In the genomic region with DNA sequence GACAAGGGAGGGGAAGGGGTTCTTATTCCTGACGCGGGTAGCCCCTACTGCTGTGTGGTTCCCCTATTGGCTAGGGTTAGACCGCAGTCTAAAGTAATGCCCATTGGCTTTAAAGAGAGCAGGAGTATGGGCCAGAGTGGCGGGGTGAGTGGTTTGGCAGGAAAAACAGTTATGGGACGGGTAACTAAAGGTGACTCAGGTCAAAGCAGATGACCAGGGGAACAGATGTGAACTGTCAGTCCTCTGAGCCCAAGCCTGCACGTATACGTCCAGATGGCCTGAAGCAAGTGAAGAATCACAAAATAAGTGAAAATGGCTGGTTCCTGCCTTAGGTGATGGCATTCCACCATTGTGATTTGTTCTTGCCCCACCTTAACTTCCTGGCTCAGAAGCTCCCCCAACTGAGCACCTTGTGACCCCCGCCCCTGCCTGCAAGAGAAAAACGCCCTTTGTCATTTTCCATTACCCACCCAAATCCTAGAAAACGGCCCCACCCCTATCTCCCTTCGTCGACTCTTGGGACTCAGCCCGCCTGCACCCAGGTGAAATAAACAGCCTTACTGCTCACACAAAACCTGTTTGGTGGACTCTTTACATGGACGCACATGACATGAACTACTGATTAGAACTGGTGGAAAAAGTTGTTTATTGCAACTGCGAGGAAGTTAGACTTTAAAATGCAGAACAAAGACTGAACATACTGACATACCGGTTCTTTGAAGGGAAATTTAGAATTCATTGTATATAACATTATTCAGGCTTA, we compare ENCODE assay signal across 6 cellular contexts. TPM values are rescaled to one million over a fixed set of nuclear protein-coding genes. Genes with fewer than 3 reads are reported as not detected.
DNase-seq lines count a peak whose midpoint lies in the region; ATAC-seq and TF ChIP-seq lines count a peak whose summit lies in the region.

No MANE protein-coding gene starts in this region.

- no peak for ATAC-seq in GM21576 (IDR thresholded peaks at IDR 0.05; ENCODE audit: unreplicated experiment)

- peak overlapping the region; percentile 76 for H3K27ac ChIP-seq in angular gyrus (ENCODE audit: low read depth, low read length)

- H3K4me3 ChIP-seq in LNCaP clone FGC (ENCODE audit: low read depth, low read length) = peak overlapping the region; percentile 61

- TF ChIP-seq CTCF in LNCaP clone FGC (IDR thresholded peaks at IDR 0.05; ENCODE audit: control insufficient read depth, extremely low read depth, insufficient read depth) = no peak

- DNase-seq in LNCaP clone FGC (ENCODE audit: low read depth) = peak; percentile 23
- peak; percentile 21 for DNase-seq in myocyte (ENCODE audit: low read depth)
- no peak for DNase-seq in NK-92 (lab: John Stamatoyannopoulos, UW; ENCODE audit: unreplicated experiment)
- no peak for DNase-seq in NCI-H774 (lab: John Stamatoyannopoulos, UW)

RNA-seq across cellular contexts. Expression of a gene that starts 0.8 kb away (rescaled TPM):
- 12.1 and 20.2 TPM in 2 replicates for total RNA-seq in myocyte
- 14.2 TPM for polyA plus RNA-seq in myocyte (2012)

RNA-seq across cellular contexts. Expression of a gene that starts 21.3 kb away (rescaled TPM):
- total RNA-seq in myocyte = not detected in 2 replicates
- 0.30 TPM for polyA plus RNA-seq in myocyte (2012)

RNA-seq across cellular contexts. Expression of a gene that starts 35.3 kb away (rescaled TPM):
- 0.52 and 1.0 TPM in 2 replicates for total RNA-seq in myocyte
- 1.2 TPM for polyA plus RNA-seq in myocyte (2012)

RNA-seq across cellular contexts. Expression of a gene that starts 41.2 kb away (rescaled TPM):
- 31.3 and 41.9 TPM in 2 replicates for total RNA-seq in myocyte
- polyA plus RNA-seq in myocyte (2012) = 33.2 TPM

RNA-seq across cellular contexts. Expression of a gene that starts 49.7 kb away (rescaled TPM):
- not detected in 2 replicates for total RNA-seq in myocyte
- polyA plus RNA-seq in myocyte (2012) = not detected

Comparison
In these comparisons a context has a peak if more than half of its experiments do, and no peak if none do; other contexts are left out.
1. DNase-seq: peak in LNCaP clone FGC (single experiment) and myocyte (single experiment); none in NK-92 (single experiment) and NCI-H774 (single experiment).